In the genomic region with DNA sequence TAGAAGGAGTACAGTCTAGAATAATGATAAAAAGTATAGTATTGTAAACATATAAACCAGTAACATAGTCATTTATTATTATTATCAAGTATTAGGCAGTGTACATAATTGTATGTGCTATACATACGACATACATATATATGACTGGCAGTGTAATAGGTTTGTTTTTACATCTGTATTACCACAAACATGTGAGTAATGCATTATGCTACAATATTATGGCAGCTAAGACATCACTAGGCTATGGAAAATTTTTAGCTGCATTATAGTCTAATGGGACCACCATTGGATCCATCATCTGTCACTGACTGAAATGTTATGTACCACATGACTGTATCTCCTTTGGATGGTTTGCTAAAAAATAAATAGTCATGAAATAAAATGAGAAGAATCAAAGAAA, we compare ENCODE assay signal across 34 cellular contexts.
"Had no signal": no experiment of that assay in that cellular context is flagged by ENCODE, and none has a peak within 500 bp of the region (broad histone marks: within the 10 kb centered on the region; RNA-seq: fewer than 3 reads in every experiment).

No MANE protein-coding gene starts in this region.

- H3K4me3 ChIP-seq: MG63 had no signal

- H3K36me3 ChIP-seq: MG63 had no signal

- H3K9ac ChIP-seq: KMS-11 had no signal

- H3K27ac ChIP-seq: KMS-11 had no signal

- DNase-seq: Karpas-422, Kasumi-1, MG63, MM.1S, MV-4-11, NCI-H1048, NCI-H1092, NCI-H1092 treated with DMSO at 0.1 percent for 48 hours, NCI-H1105, NCI-H1105 treated with DMSO at 0.1 percent for 48 hours, NCI-H1417, NCI-H1417 treated with DMSO at 0.1 percent for 48 hours, NCI-H1436, NCI-H1436 treated with DMSO at 0.1 percent for 48 hours, NCI-H146, NCI-H1694, NCI-H1694 treated with DMSO at 0.1 percent for 48 hours, NCI-H187, NCI-H187 treated with DMSO at 0.1 percent for 48 hours, NCI-H1930, NCI-H2029, NCI-H2029 treated with DMSO at 0.1 percent for 48 hours, NCI-H2081, NCI-H2081 treated with DMSO at 0.1 percent for 48 hours, NCI-H2107, NCI-H2171, NCI-H2171 treated with DMSO at 0.1 percent for 48 hours, NCI-H2227 treated with DMSO at 0.1 percent for 48 hours, NCI-H226, NCI-H345, NCI-H446, NCI-H446 treated with DMSO at 0.1 percent for 48 hours, NCI-H510A had no signal

- H3K4me2 ChIP-seq: KMS-11 had no signal

- H3K9me3 ChIP-seq: MG63 had no signal
